Comparison of ENCODE assay signal across 18 cellular contexts in the genomic region with DNA sequence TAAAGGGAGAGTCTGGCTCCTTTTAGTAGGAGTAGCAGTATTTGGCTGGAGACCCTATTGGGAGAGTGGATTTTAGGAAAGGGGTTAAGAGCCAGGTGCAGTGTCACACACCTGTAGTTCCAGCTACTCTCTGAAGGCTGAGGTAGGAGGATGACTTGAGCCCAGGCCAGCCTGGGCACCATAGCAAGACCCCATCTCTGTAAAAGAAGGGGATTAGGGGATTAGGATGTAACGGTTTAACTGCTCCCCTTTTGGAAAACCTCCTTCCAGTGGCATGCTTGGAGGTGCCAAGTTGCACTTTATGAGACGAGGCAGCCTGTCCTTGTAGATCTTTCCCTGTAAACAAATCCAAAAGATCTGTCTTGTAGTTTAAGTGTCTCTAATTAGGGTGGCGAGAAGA.
DNase-seq lines count a peak whose midpoint lies in the region; ATAC-seq and TF ChIP-seq lines count a peak whose summit lies in the region.
"Had no signal": no experiment of that assay in that cellular context is flagged by ENCODE, and none has a peak within 500 bp of the region (broad histone marks: within the 10 kb centered on the region; RNA-seq: fewer than 3 reads in every experiment).

No MANE protein-coding gene starts in this region.

- H3K27me3 ChIP-seq in gastroesophageal sphincter: no peaks in the 10 kb centered on the region
- H3K27me3 ChIP-seq in stomach smooth muscle (ENCODE audit: control insufficient read depth in 1 of 2, insufficient read depth in 2 of 2, low read length in 2 of 2): no peaks in the 10 kb centered on the region
- H3K27me3 ChIP-seq: MG63 had no signal

- peaks cover 37% of the 10 kb centered on the region for H3K4me1 Mint-ChIP-seq in WTC11
- peaks cover 32% of the 10 kb centered on the region for H3K4me1 Mint-ChIP-seq in type B pancreatic cell (ENCODE audit: unreplicated experiment)

- H3K27ac ChIP-seq in C4-2B (peak overlapping the region; percentile 41; the same call in 1 of the 2 replicates), gastroesophageal sphincter (peak overlapping the region; percentile 82 to 96 (median 86)), stomach smooth muscle (ENCODE audit: low read length) (peak overlapping the region; percentile 78)
- H3K27ac ChIP-seq: SK-N-MC had no signal

- no peak for TF ChIP-seq EP300 in gastroesophageal sphincter (IDR thresholded peaks at IDR 0.05)

- ATAC-seq in WTC11 (no peak), gastroesophageal sphincter (no peak), GM19023 (IDR thresholded peaks at IDR 0.05; ENCODE audit: unreplicated experiment) (no peak), GM21515 (IDR thresholded peaks at IDR 0.05; ENCODE audit: unreplicated experiment) (no peak)
- ATAC-seq: activated CD4-positive, CD25-positive, alpha-beta regulatory T cell treated with anti-CD3 and anti-CD28 coated beads, Interleukin-2, amount 50 U/mL, for 24 hours; left lobe of liver had no signal

- no peak for DNase-seq in WTC11 (ENCODE audit: low spot score)
- no peak for DNase-seq in type B pancreatic cell (ENCODE audit: extremely low spot score, unreplicated experiment)
- no peak for DNase-seq in epidermal melanocyte (ENCODE audit: insufficient read length, low spot score)
- DNase-seq: activated effector memory CD4-positive, alpha-beta T cell treated with Interleukin-2 at 50 U/mL for 16 hours; foreskin melanocyte; MG63; NCI-H1694; NCI-H2227 treated with DMSO at 0.1 percent for 48 hours; NCI-H82; occipital lobe had no signal

- CTCF ChIA-PET in WTC11 (lab: Charles Lee): no interaction called here

- 43 to 56% methylated on average over 2 to 3 of the region's 3 CpGs for WGBS in gastroesophageal sphincter (ENCODE audit: low coverage in 1 of 2), 2 donors

- H3K27ac Mint-ChIP-seq in WTC11 (peak overlapping the region; percentile 11; the same call in 1 of the 2 replicates), type B pancreatic cell (no peak overlapping the region)

- peak overlapping the region in 1 of 2 donors; percentile 6 for H3K9ac ChIP-seq in stomach smooth muscle (ENCODE audit: low read length in 2 of 2)

- no peaks in the 10 kb centered on the region for H3K9me3 ChIP-seq in gastroesophageal sphincter
- no peaks in the 10 kb centered on the region for H3K9me3 ChIP-seq in stomach smooth muscle (ENCODE audit: control insufficient read depth in 2 of 2, low read length in 2 of 2)
- H3K9me3 ChIP-seq: MG63 had no signal

- no peak for TF ChIP-seq POLR2A in gastroesophageal sphincter (IDR thresholded peaks at IDR 0.05)

- H3K4me3 ChIP-seq in gastroesophageal sphincter: no peak overlapping the region
- H3K4me3 ChIP-seq in stomach smooth muscle (ENCODE audit: low read length in 2 of 2): peak overlapping the region in 1 of 2 donors; percentile 9
- H3K4me3 ChIP-seq: MG63, SK-N-MC had no signal

- peaks cover 49 to 96% (median 58%) of the 10 kb centered on the region in 3 donors for H3K4me1 ChIP-seq in gastroesophageal sphincter
- peaks cover 31% of the 10 kb centered on the region for H3K4me1 ChIP-seq in stomach smooth muscle (ENCODE audit: control insufficient read depth, insufficient read depth, low read length)

- peaks cover 0 to 9% of the 10 kb centered on the region in 2 donors for H3K36me3 ChIP-seq in gastroesophageal sphincter
- H3K36me3 ChIP-seq in stomach smooth muscle (ENCODE audit: control insufficient read depth in 2 of 2, insufficient read depth in 2 of 2, low read length in 2 of 2): no peaks in the 10 kb centered on the region
- H3K36me3 ChIP-seq: MG63 had no signal

- no peak for TF ChIP-seq CTCF in C4-2B (conservative IDR thresholded peaks at IDR 0.05)
- TF ChIP-seq CTCF in WTC11 (IDR thresholded peaks at IDR 0.05): no peak
- TF ChIP-seq CTCF in gastroesophageal sphincter (IDR thresholded peaks at IDR 0.05): no peak
- TF ChIP-seq CTCF in type B pancreatic cell (conservative IDR thresholded peaks at IDR 0.05): no peak

- peaks cover 10% of the 10 kb centered on the region for H3K36me3 Mint-ChIP-seq in WTC11
- peaks cover 7% of the 10 kb centered on the region for H3K36me3 Mint-ChIP-seq in type B pancreatic cell

- H3K4me3 Mint-ChIP-seq in WTC11: no peak overlapping the region
- H3K4me3 Mint-ChIP-seq in type B pancreatic cell: no peak overlapping the region

- H3K9me3 Mint-ChIP-seq in WTC11: peaks cover 2% of the 10 kb centered on the region; the same call in 1 of the 2 replicates
- H3K9me3 Mint-ChIP-seq in type B pancreatic cell: no peaks in the 10 kb centered on the region

- POLR2A ChIA-PET in WTC11 (lab: Charles Lee): no interaction called here

- no peaks in the 10 kb centered on the region for H3K27me3 Mint-ChIP-seq in WTC11 (ENCODE audit: low read depth)
- no peaks in the 10 kb centered on the region for H3K27me3 Mint-ChIP-seq in type B pancreatic cell

TF ChIP-seq in WTC11, 78 proteins besides CTCF, POLR2A, EP300 and RAD21:
- TF ChIP-seq, protein P1, sequence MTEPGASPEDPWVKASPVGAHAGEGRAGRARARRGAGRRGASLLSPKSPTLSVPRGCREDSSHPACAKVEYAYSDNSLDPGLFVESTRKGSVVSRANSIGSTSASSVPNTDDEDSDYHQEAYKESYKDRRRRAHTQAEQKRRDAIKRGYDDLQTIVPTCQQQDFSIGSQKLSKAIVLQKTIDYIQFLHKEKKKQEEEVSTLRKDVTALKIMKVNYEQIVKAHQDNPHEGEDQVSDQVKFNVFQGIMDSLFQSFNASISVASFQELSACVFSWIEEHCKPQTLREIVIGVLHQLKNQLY (CRISPR knock-in tag; IDR thresholded peaks at IDR 0.05): no peak
- no peak for TF ChIP-seq SOX15 (CRISPR knock-in tag; IDR thresholded peaks at IDR 0.05)
- TF ChIP-seq, protein P2, sequence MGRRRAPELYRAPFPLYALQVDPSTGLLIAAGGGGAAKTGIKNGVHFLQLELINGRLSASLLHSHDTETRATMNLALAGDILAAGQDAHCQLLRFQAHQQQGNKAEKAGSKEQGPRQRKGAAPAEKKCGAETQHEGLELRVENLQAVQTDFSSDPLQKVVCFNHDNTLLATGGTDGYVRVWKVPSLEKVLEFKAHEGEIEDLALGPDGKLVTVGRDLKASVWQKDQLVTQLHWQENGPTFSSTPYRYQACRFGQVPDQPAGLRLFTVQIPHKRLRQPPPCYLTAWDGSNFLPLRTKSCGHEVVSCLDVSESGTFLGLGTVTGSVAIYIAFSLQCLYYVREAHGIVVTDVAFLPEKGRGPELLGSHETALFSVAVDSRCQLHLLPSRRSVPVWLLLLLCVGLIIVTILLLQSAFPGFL (CRISPR knock-in tag; IDR thresholded peaks at IDR 0.05; ENCODE audit: borderline replicate concordance): no peak
- TF ChIP-seq ZNF121 (CRISPR knock-in tag; IDR thresholded peaks at IDR 0.05): peak; percentile 86
- TF ChIP-seq NR3C1 (CRISPR knock-in tag; conservative IDR thresholded peaks at IDR 0.05; ENCODE audit: low read depth): no peak
- TF ChIP-seq NFATC4 (CRISPR knock-in tag; IDR thresholded peaks at IDR 0.05): no peak
- no peak for TF ChIP-seq ZNF423 (CRISPR knock-in tag; IDR thresholded peaks at IDR 0.05)
- no peak for TF ChIP-seq RELA (CRISPR knock-in tag; IDR thresholded peaks at IDR 0.05; ENCODE audit: borderline replicate concordance)
